8 cellular contexts compared by ENCODE assay signal in genomic region chr22:46587067-46587471, GRCh38. TPM values are rescaled to one million over a fixed set of nuclear protein-coding genes. Genes with fewer than 3 reads are reported as not detected.
DNase-seq lines count a peak whose midpoint lies in the region; ATAC-seq and TF ChIP-seq lines count a peak whose summit lies in the region.

No MANE protein-coding gene starts in this region.

- H3F3A ChIP-seq in OCI-LY1 (ENCODE audit: insufficient read depth, low read length) = no peaks in the 10 kb centered on the region

- H3K4me3 ChIP-seq in OCI-LY1 (ENCODE audit: low read depth, low read length, poor library complexity, severe bottlenecking) = no peak overlapping the region
- H3K4me3 ChIP-seq in mucosa of descending colon = no peak overlapping the region
- no peak overlapping the region for H3K4me3 ChIP-seq in WERI-Rb-1 (ENCODE audit: low read depth, low read length)

- H3K79me2 ChIP-seq in OCI-LY1 (ENCODE audit: insufficient read depth, low read length) = no peaks in the 10 kb centered on the region

- H3K27ac ChIP-seq in OCI-LY1 (ENCODE audit: low read depth, low read length, poor library complexity, severe bottlenecking) = peak overlapping the region; percentile 70
- H3K27ac ChIP-seq in WERI-Rb-1 = no peak overlapping the region

- H3K9me2 ChIP-seq in OCI-LY1 (ENCODE audit: low read depth, low read length) = no peaks in the 10 kb centered on the region

- peak overlapping the region; percentile 61; the same call in 1 of the 2 replicates for H3K4me2 ChIP-seq in OCI-LY1 (ENCODE audit: low read length)

- H3K9me3 ChIP-seq in OCI-LY1 (ENCODE audit: low read length) (no peaks in the 10 kb centered on the region), mucosa of descending colon (no peaks in the 10 kb centered on the region), WERI-Rb-1 (ENCODE audit: severe bottlenecking) (no peaks in the 10 kb centered on the region)

- H3K4me1 ChIP-seq in OCI-LY1 (ENCODE audit: insufficient read depth, low read length, severe bottlenecking) (peaks cover 57% of the 10 kb centered on the region), mucosa of descending colon (ENCODE audit: low read depth) (peaks cover 63% of the 10 kb centered on the region)

- H3K9ac ChIP-seq in OCI-LY1 (ENCODE audit: low read length) = no peak overlapping the region; the same call in 1 of the 2 replicates

- H2AFZ ChIP-seq in OCI-LY1 (ENCODE audit: low read length) = no peak overlapping the region

- TF ChIP-seq CTCF in GM13976 (IDR thresholded peaks at IDR 0.05; ENCODE audit: borderline replicate concordance, control extremely low read depth, extremely low read depth, insufficient read depth, missing control alignments) (no peak), OCI-LY1 (IDR thresholded peaks at IDR 0.05; ENCODE audit: low read length) (no peak), mucosa of descending colon (IDR thresholded peaks at IDR 0.05) (no peak), WERI-Rb-1 (IDR thresholded peaks at IDR 0.05; ENCODE audit: low read depth, low read length) (no peak)

- in situ Hi-C loops in GM13976 (cut with MboI; ENCODE audit: low sequenced_read_pairs, unreplicated experiment) = no loop called here

- H4K20me1 ChIP-seq in OCI-LY1 (ENCODE audit: insufficient read depth, low read length) = no peaks in the 10 kb centered on the region

- peak; percentile 54 for ATAC-seq in GM21423 (IDR thresholded peaks at IDR 0.05; ENCODE audit: unreplicated experiment)
- peak; percentile 15 for ATAC-seq in mucosa of descending colon
- ATAC-seq in HG02571 (IDR thresholded peaks at IDR 0.05; ENCODE audit: unreplicated experiment) = no peak

- intact Hi-C loops in mucosa of descending colon (cut with DNase I, micrococcal nuclease) = loop anchor here in 1 of 2 donors (1.0 kb wide), 1 partner anchor 24 kb away; no protein-coding TSS in a partner anchor

- H3K27me3 ChIP-seq in OCI-LY1 (ENCODE audit: insufficient read depth, low read length) (no peaks in the 10 kb centered on the region), WERI-Rb-1 (ENCODE audit: insufficient read depth, low read depth, severe bottlenecking) (no peaks in the 10 kb centered on the region)

- peak; percentile 85 for DNase-seq in GM13976 (ENCODE audit: low spot score)
- DNase-seq in mucosa of descending colon = no peak
- DNase-seq in activated gamma-delta T cell (lab: John Stamatoyannopoulos, UW) = no peak
- DNase-seq in WERI-Rb-1 = no peak
- DNase-seq in NCI-H2029 (lab: John Stamatoyannopoulos, UW) = no peak

- H3K36me3 ChIP-seq in OCI-LY1 (ENCODE audit: insufficient read depth, low read length) (no peaks in the 10 kb centered on the region), mucosa of descending colon (ENCODE audit: low read depth) (no peaks in the 10 kb centered on the region), WERI-Rb-1 (no peaks in the 10 kb centered on the region)

RNA-seq across cellular contexts. Expression of gene GRAMD4, which starts 33.1 kb away (rescaled TPM):
- total RNA-seq in mucosa of descending colon = 100 to 1,000 TPM; 114 to 203 (median 197) TPM

RNA-seq across cellular contexts. Expression of gene CELSR1, which starts 49.6 kb away (rescaled TPM):
- 1 to 10 TPM; 1.9 to 4.2 (median 2.5) TPM for total RNA-seq in mucosa of descending colon
